In the genomic region with DNA sequence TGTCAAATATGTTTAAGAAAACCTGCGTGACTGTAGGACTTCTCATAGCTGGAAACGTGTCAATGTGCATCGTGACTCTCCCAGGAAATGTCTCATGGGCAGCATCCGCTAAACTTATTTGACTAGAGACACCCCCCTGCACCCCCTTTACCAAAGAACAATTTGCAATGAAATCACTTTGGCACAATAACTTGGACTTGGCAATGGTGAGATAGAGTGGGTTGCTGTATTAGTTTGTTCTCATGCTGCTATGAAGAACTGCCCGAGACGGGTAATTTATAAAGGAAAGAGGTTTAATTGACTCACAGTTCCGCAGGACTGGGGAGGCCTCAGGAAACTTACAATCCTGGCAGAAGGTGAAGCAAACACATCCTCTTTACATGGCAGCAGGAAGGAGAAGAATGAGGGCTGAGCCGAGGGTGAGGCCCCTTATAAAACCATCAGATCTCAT, we compare ENCODE assay signal across 30 cellular contexts. TPM values are rescaled to one million over a fixed set of nuclear protein-coding genes. Genes with fewer than 3 reads are reported as not detected.
DNase-seq lines count a peak whose midpoint lies in the region; ATAC-seq, FAIRE-seq and TF ChIP-seq lines count a peak whose summit lies in the region.
"Had no signal": no experiment of that assay in that cellular context is flagged by ENCODE, and none has a peak within 500 bp of the region (broad histone marks: within the 10 kb centered on the region; RNA-seq: fewer than 3 reads in every experiment).

No MANE protein-coding gene starts in this region.

- H3K9me3 Mint-ChIP-seq in astrocyte (ENCODE audit: unreplicated experiment), result peaks cover 4% of the 10 kb centered on the region
- H3K9me3 Mint-ChIP-seq in T-cell, result no peaks in the 10 kb centered on the region
- H3K9me3 Mint-ChIP-seq: CD4-positive, alpha-beta T cell had no signal

- H3K27ac Mint-ChIP-seq in astrocyte (ENCODE audit: unreplicated experiment) (no peak overlapping the region), T-cell (no peak overlapping the region)
- H3K27ac Mint-ChIP-seq: CD4-positive, alpha-beta T cell had no signal

- peaks cover 17% of the 10 kb centered on the region for H3K4me1 ChIP-seq in astrocyte (ENCODE audit: insufficient read depth, low read length)
- H3K4me1 ChIP-seq in ascending aorta, result no peaks in the 10 kb centered on the region
- H3K4me1 ChIP-seq: BLaER1 treated with 17β-estradiol and CSF1 and Interleukin-3, amounts not matched to agents 10 nM and 100 nM; HAP-1 had no signal

- H3K4me3 Mint-ChIP-seq in astrocyte (ENCODE audit: unreplicated experiment) (no peak overlapping the region), T-cell (no peak overlapping the region)
- H3K4me3 Mint-ChIP-seq: CD4-positive, alpha-beta T cell had no signal

- no peak overlapping the region for H2AFZ ChIP-seq in astrocyte (ENCODE audit: low read depth, low read length)
- H2AFZ ChIP-seq: PC-9 had no signal

- H4K20me1 ChIP-seq in astrocyte (ENCODE audit: insufficient read depth, low read length), result no peaks in the 10 kb centered on the region
- H4K20me1 ChIP-seq: BLaER1 treated with 17β-estradiol and CSF1 and Interleukin-3, amounts not matched to agents 10 nM and 100 nM had no signal

- no peak for FAIRE-seq in astrocyte (lab: Jason Lieb, UNC)
- FAIRE-seq: D721Med, G401.6, K562 had no signal

- no peak for TF ChIP-seq CTCF in astrocyte (IDR thresholded peaks at IDR 0.05; ENCODE audit: insufficient read depth, low read depth, low read length)
- no peak for TF ChIP-seq CTCF in ascending aorta (IDR thresholded peaks at IDR 0.05)

- intact Hi-C loops in posterior vena cava (cut with DNase I) (no loop called here), ascending aorta (cut with DNase I) (no loop called here)

- H3K36me3 ChIP-seq in astrocyte (ENCODE audit: insufficient read depth, low read length), result no peaks in the 10 kb centered on the region
- no peaks in the 10 kb centered on the region for H3K36me3 ChIP-seq in ascending aorta
- H3K36me3 ChIP-seq: BLaER1 treated with 17β-estradiol and CSF1 and Interleukin-3, amounts not matched to agents 10 nM and 100 nM; HAP-1 had no signal

- peak; percentile 56 for DNase-seq in HCEC 1CT
- peak; percentile 56 for DNase-seq in astrocyte (ENCODE audit: low read depth)
- no peak for DNase-seq in epithelial cell of prostate (ENCODE audit: low read depth, low spot score)
- peak; percentile 11 for DNase-seq in posterior vena cava (ENCODE audit: low spot score)
- no peak for DNase-seq in ascending aorta (ENCODE audit: low spot score in 2 of 2)
- no peak for DNase-seq in AG08395 (ENCODE audit: low spot score)
- no peak for DNase-seq in T-cell
- DNase-seq in NCI-H510A treated with DMSO at 0.1 percent for 48 hours (lab: John Stamatoyannopoulos, UW), result no peak
- DNase-seq: CD4-positive, alpha-beta T cell; GOT3; Kasumi-1; NCI-H1092 treated with DMSO at 0.1 percent for 48 hours; NCI-H1436 treated with DMSO at 0.1 percent for 48 hours; NCI-H187 treated with DMSO at 0.1 percent for 48 hours; NCI-H2107; NCI-H446; NCI-H526; NCI-H82; NK-92 treated with Interleukin-12 subunit alpha and Interleukin-12 subunit beta, amount 100 ng/mL, for 24 hours; PC-9; Right ventricle myocardium superior had no signal

- POLR2A ChIA-PET in T-cell (lab: Charles Lee), result no interaction called here

- H3K9me3 ChIP-seq in astrocyte (ENCODE audit: insufficient read depth, low read depth, low read length), result no peaks in the 10 kb centered on the region
- H3K9me3 ChIP-seq in ascending aorta, result no peaks in the 10 kb centered on the region
- H3K9me3 ChIP-seq: BLaER1 treated with 17β-estradiol and CSF1 and Interleukin-3, amounts not matched to agents 10 nM and 100 nM; HAP-1 had no signal

- H3K27me3 Mint-ChIP-seq in astrocyte (ENCODE audit: low read depth, unreplicated experiment), result peaks cover 3% of the 10 kb centered on the region
- peaks cover 6 to 7% of the 10 kb centered on the region in 2 donors for H3K27me3 Mint-ChIP-seq in T-cell

- H3K4me2 ChIP-seq in astrocyte (ENCODE audit: low read length), result peak overlapping the region; percentile 28
- H3K4me2 ChIP-seq: BLaER1 treated with 17β-estradiol and CSF1 and Interleukin-3, amounts not matched to agents 10 nM and 100 nM; PC-9 had no signal

- no peak for ATAC-seq in T-cell (replicated peaks in 1 of 4)
- ATAC-seq: K562 had no signal

- H3K36me3 Mint-ChIP-seq in astrocyte (ENCODE audit: low read depth, unreplicated experiment), result peaks cover 9% of the 10 kb centered on the region
- H3K36me3 Mint-ChIP-seq in T-cell, result no peaks in the 10 kb centered on the region

- peaks cover 8% of the 10 kb centered on the region for H3K79me2 ChIP-seq in astrocyte (ENCODE audit: insufficient read depth, low read length)

- CTCF ChIA-PET in T-cell (lab: Charles Lee), result no interaction called here

- no peak overlapping the region for H3K9ac ChIP-seq in astrocyte (ENCODE audit: low read length)
- H3K9ac ChIP-seq: BLaER1 treated with 17β-estradiol and CSF1 and Interleukin-3, amounts not matched to agents 10 nM and 100 nM had no signal

- H3K4me1 Mint-ChIP-seq in astrocyte (ENCODE audit: low read depth, unreplicated experiment), result peaks cover 4% of the 10 kb centered on the region
- no peaks in the 10 kb centered on the region for H3K4me1 Mint-ChIP-seq in T-cell

- H3K27me3 ChIP-seq in astrocyte (ENCODE audit: insufficient read depth, low read length) (no peaks in the 10 kb centered on the region), ascending aorta (no peaks in the 10 kb centered on the region)
- H3K27me3 ChIP-seq: BLaER1 treated with 17β-estradiol and CSF1 and Interleukin-3, amounts not matched to agents 10 nM and 100 nM had no signal

- peak overlapping the region; percentile 30 for H3K27ac ChIP-seq in astrocyte (ENCODE audit: low read depth, low read length)
- H3K27ac ChIP-seq in epithelial cell of prostate, result peak overlapping the region; percentile 60
- no peak overlapping the region for H3K27ac ChIP-seq in ascending aorta
- H3K27ac ChIP-seq: BLaER1 treated with 17β-estradiol and CSF1 and Interleukin-3, amounts not matched to agents 10 nM and 100 nM; PC-9 had no signal

- H3K4me3 ChIP-seq in astrocyte (ENCODE audit: insufficient read depth, low read depth, low read length), result no peak overlapping the region
- no peak overlapping the region for H3K4me3 ChIP-seq in ascending aorta
- H3K4me3 ChIP-seq: BLaER1 treated with 17β-estradiol and CSF1 and Interleukin-3, amounts not matched to agents 10 nM and 100 nM; HAP-1; K562; PC-9 had no signal

RNA-seq across cellular contexts. Expression of a gene that starts 13.8 kb away (rescaled TPM):
- total RNA-seq in astrocyte (not detected in 2 replicates), posterior vena cava (under 1 TPM in 1 of 2 donors, not detected in 1; 0.14 TPM), ascending aorta (not detected), T-cell (not detected)
- total RNA-seq: A172; CD4-positive, alpha-beta T cell; HT-29; K562; M059J; PC-9; Right ventricle myocardium superior; RPMI7951 had no signal

Comparison
In these comparisons a context has a peak if more than half of its experiments do, and no peak if none do; other contexts are left out.
1. DNase-seq: peak in HCEC 1CT (single experiment), astrocyte (single experiment) and posterior vena cava (single experiment); none in epithelial cell of prostate (single experiment), ascending aorta (0 of 2), AG08395 (single experiment), T-cell (0 of 34) and NCI-H510A treated with DMSO at 0.1 percent for 48 hours (single experiment).
2. H3K27ac ChIP-seq: peak in astrocyte (single experiment) and epithelial cell of prostate (single experiment); none in ascending aorta (0 of 2).